Comparison of ENCODE assay signal across 12 cellular contexts in genomic region chr17:83196088-83196765, GRCh38.
DNase-seq lines count a peak whose midpoint lies in the region; ATAC-seq and TF ChIP-seq lines count a peak whose summit lies in the region.
"Had no signal": no experiment of that assay in that cellular context is flagged by ENCODE, and none has a peak within 500 bp of the region (broad histone marks: within the 10 kb centered on the region; RNA-seq: fewer than 3 reads in every experiment).

No MANE protein-coding gene starts in this region.

- WGBS in thyroid gland, 2 donors: 82 to 86% methylated on average over 12 to 17 of the region's 18 CpGs

- H3K36me3 Mint-ChIP-seq in activated T-cell treated with anti-CD3 and anti-CD28 coated beads, Interleukin-2, amount 50 U/mL, for 24 hours (ENCODE audit: low read depth): no peaks in the 10 kb centered on the region

- H3K36me3 ChIP-seq in brain microvascular endothelial cell (replicated peaks) (no peaks in the 10 kb centered on the region), left lung (no peaks in the 10 kb centered on the region), thyroid gland (no peaks in the 10 kb centered on the region)

- ATAC-seq in left lung: no peak
- no peak for ATAC-seq in GM21576 (IDR thresholded peaks at IDR 0.05; ENCODE audit: unreplicated experiment)

- in situ Hi-C loops in brain microvascular endothelial cell (cut with HindIII; ENCODE audit: low pct_ligation_motif_present, low sequenced_read_pairs): no loop called here

- no peaks in the 10 kb centered on the region for H3K9me3 Mint-ChIP-seq in activated T-cell treated with anti-CD3 and anti-CD28 coated beads, Interleukin-2, amount 50 U/mL, for 24 hours

- H3K4me3 Mint-ChIP-seq in activated T-cell treated with anti-CD3 and anti-CD28 coated beads, Interleukin-2, amount 50 U/mL, for 24 hours: no peak overlapping the region

- no peak for TF ChIP-seq CTCF in brain microvascular endothelial cell (IDR thresholded peaks at IDR 0.05; ENCODE audit: low read depth, low read length, missing control alignments)
- TF ChIP-seq CTCF in left lung (IDR thresholded peaks at IDR 0.05): no peak
- TF ChIP-seq CTCF in thyroid gland (IDR thresholded peaks at IDR 0.05): no peak

- peaks cover 0 to 70% of the 10 kb centered on the region in 2 donors for H3K4me1 ChIP-seq in left lung
- peaks cover 7 to 45% of the 10 kb centered on the region in 2 donors for H3K4me1 ChIP-seq in thyroid gland

- no peaks in the 10 kb centered on the region for H3K27me3 ChIP-seq in brain microvascular endothelial cell (replicated peaks)
- H3K27me3 ChIP-seq in left lung: no peaks in the 10 kb centered on the region
- no peaks in the 10 kb centered on the region for H3K27me3 ChIP-seq in thyroid gland

- H3K27ac ChIP-seq in brain microvascular endothelial cell (peak overlapping the region; percentile 68), left lung (no peak overlapping the region), thyroid gland (peak overlapping the region in 2 of 3 donors; percentile 48 to 71), substantia nigra (ENCODE audit: low read depth, low read length, poor library complexity, severe bottlenecking) (no peak overlapping the region)
- H3K27ac ChIP-seq: HL-60 had no signal

- intact Hi-C loops in left lung (cut with DNase I) (no loop called here), thyroid gland (cut with DNase I) (no loop called here)

- H3K9me3 ChIP-seq in left lung (no peaks in the 10 kb centered on the region), thyroid gland (no peaks in the 10 kb centered on the region)

- peaks cover 50% of the 10 kb centered on the region for H3K4me1 Mint-ChIP-seq in activated T-cell treated with anti-CD3 and anti-CD28 coated beads, Interleukin-2, amount 50 U/mL, for 24 hours (ENCODE audit: low read depth)

- H3K27ac Mint-ChIP-seq in activated T-cell treated with anti-CD3 and anti-CD28 coated beads, Interleukin-2, amount 50 U/mL, for 24 hours: no peak overlapping the region

- TF ChIP-seq POLR2A in thyroid gland (IDR thresholded peaks at IDR 0.05): no peak

- H3K4me3 ChIP-seq in brain microvascular endothelial cell (ENCODE audit: low read depth, low read length): no peak overlapping the region
- H3K4me3 ChIP-seq in left lung: no peak overlapping the region
- H3K4me3 ChIP-seq in thyroid gland (replicated peaks in 1 of 3): no peak overlapping the region

- no peaks in the 10 kb centered on the region for H3K27me3 Mint-ChIP-seq in activated T-cell treated with anti-CD3 and anti-CD28 coated beads, Interleukin-2, amount 50 U/mL, for 24 hours

- peak; percentile 27 for DNase-seq in activated T-cell treated with anti-CD3 and anti-CD28 coated beads, Interleukin-2, amount 50 U/mL, for 24 hours
- no peak for DNase-seq in activated T-cell treated with anti-CD3 and anti-CD28 coated beads, Interleukin-2, amount 50 U/mL, for 48 hours
- no peak for DNase-seq in brain microvascular endothelial cell
- peak; percentile 27 to 41 for DNase-seq in left lung
- DNase-seq in thyroid gland: peak in 1 of 2 donors; percentile 1
- DNase-seq in NCI-H1436 treated with DMSO at 0.1 percent for 48 hours (lab: John Stamatoyannopoulos, UW): no peak
- no peak for DNase-seq in substantia nigra (lab: John Stamatoyannopoulos, UW)
- DNase-seq: AML-193, amniotic stem cell, RPMI8226 had no signal

Comparison
In these comparisons a context has a peak if more than half of its experiments do, and no peak if none do; other contexts are left out.
1. DNase-seq: peak in activated T-cell treated with anti-CD3 and anti-CD28 coated beads, Interleukin-2, amount 50 U/mL, for 24 hours (single experiment) and left lung (2 of 2); none in activated T-cell treated with anti-CD3 and anti-CD28 coated beads, Interleukin-2, amount 50 U/mL, for 48 hours (0 of 2), brain microvascular endothelial cell (single experiment), NCI-H1436 treated with DMSO at 0.1 percent for 48 hours (single experiment) and substantia nigra (0 of 49).
2. H3K27ac ChIP-seq: peak in brain microvascular endothelial cell (single experiment) and thyroid gland (2 of 3); none in left lung (0 of 2) and substantia nigra (single experiment).